In genomic region chr2:1823187-1824169, GRCh38 we compare ENCODE assay signal across 12 cellular contexts.
DNase-seq lines count a peak whose midpoint lies in the region; ATAC-seq and TF ChIP-seq lines count a peak whose summit lies in the region.
"Had no signal": no experiment of that assay in that cellular context is flagged by ENCODE, and none has a peak within 500 bp of the region (broad histone marks: within the 10 kb centered on the region; RNA-seq: fewer than 3 reads in every experiment).

No MANE protein-coding gene starts in this region.

- DNase-seq in DND-41 (peak; percentile 14), neuronal stem cell (ENCODE audit: low spot score) (no peak), AG08395 (ENCODE audit: low spot score) (no peak), left cardiac atrium (no peak), germinal center (ENCODE audit: low spot score) (no peak)
- DNase-seq in effector memory CD8-positive, alpha-beta T cell = no peak
- no peak for DNase-seq in activated T-helper 2 cell treated with anti-CD3 and anti-CD28 coated beads, Interferon-gamma antibody, Interleukin-2, Interleukin-4, amounts not matched to agents 10 μg/mL and 5 μg/mL and 100 μg/mL, durations not matched to agents 14 hours and 24 hours and 36 hours (ENCODE audit: low spot score)
- DNase-seq: activated CD4-positive, alpha-beta T cell treated with anti-CD3 and anti-CD28 coated beads for 1 hour; mesenchymal stem cell; NCI-H187 treated with DMSO at 0.1 percent for 48 hours; SW 1271 had no signal

- peak overlapping the region; percentile 90 for H3K18ac ChIP-seq in neuronal stem cell (ENCODE audit: low read length)

- no peak overlapping the region for H2AFZ ChIP-seq in DND-41 (ENCODE audit: low read depth, low read length)
- no peak overlapping the region for H2AFZ ChIP-seq in neuronal stem cell (ENCODE audit: low read length)

- no CpG with 5 or more reads among the region's 30 CpGs for WGBS in neuronal stem cell (ENCODE audit: extremely low coverage in 2 of 2, insufficient read length in 2 of 2, insufficient replicate concordance in 1 of 2), 2 donors

- H3K23ac ChIP-seq in neuronal stem cell (ENCODE audit: low read depth, low read length, poor library complexity) = no peak overlapping the region

- H3K4me2 ChIP-seq in DND-41 (ENCODE audit: insufficient read depth, low read length) = no peak overlapping the region
- H3K4me2 ChIP-seq in neuronal stem cell (ENCODE audit: insufficient read depth, low read length, poor library complexity, severe bottlenecking) = no peak overlapping the region

- no peak overlapping the region for H2BK120ac ChIP-seq in neuronal stem cell (ENCODE audit: low read depth, low read length)

- H4K8ac ChIP-seq in neuronal stem cell (ENCODE audit: low read depth, low read length) = no peak overlapping the region

- H3K9ac ChIP-seq in DND-41 (ENCODE audit: low read depth, low read length) (no peak overlapping the region), neuronal stem cell (ENCODE audit: low read depth, low read length, poor library complexity) (no peak overlapping the region)

- peak overlapping the region; percentile 95 for H2BK15ac ChIP-seq in neuronal stem cell (ENCODE audit: low read length)

- no peaks in the 10 kb centered on the region for H3K36me3 ChIP-seq in DND-41 (ENCODE audit: insufficient read depth, low read length)
- H3K36me3 ChIP-seq in KOPT-K1 (ENCODE audit: insufficient read depth, low read length) = no peaks in the 10 kb centered on the region
- no peaks in the 10 kb centered on the region for H3K36me3 ChIP-seq in neuronal stem cell (replicated peaks in 1 of 2; ENCODE audit: control insufficient read depth in 2 of 2, insufficient read depth in 2 of 2, low read length in 2 of 2)

- H3K4me1 ChIP-seq in DND-41 (ENCODE audit: insufficient read depth, low read length) (no peaks in the 10 kb centered on the region), neuronal stem cell (ENCODE audit: control insufficient read depth in 2 of 2, insufficient read depth in 1 of 2, low read depth in 1 of 2, low read length in 2 of 2) (peaks cover 0 to 7% of the 10 kb centered on the region in 2 donors)

- ATAC-seq in DND-41 (ENCODE audit: insufficient read depth, low read depth) (peak; percentile 58), left cardiac atrium (no peak)
- peak; percentile 37 for ATAC-seq in effector memory CD8-positive, alpha-beta T cell (replicated peaks)

- H3K27ac Mint-ChIP-seq in effector memory CD8-positive, alpha-beta T cell = no peak overlapping the region
- H3K27ac Mint-ChIP-seq in activated T-helper 2 cell treated with anti-CD3 and anti-CD28 coated beads, Interferon-gamma antibody, Interleukin-2, Interleukin-4, amounts not matched to agents 10 μg/mL and 5 μg/mL and 100 μg/mL, durations not matched to agents 14 hours and 24 hours and 36 hours = no peak overlapping the region

- peaks cover 0 to 11% of the 10 kb centered on the region in 2 donors for H3K27me3 Mint-ChIP-seq in effector memory CD8-positive, alpha-beta T cell
- H3K27me3 Mint-ChIP-seq in activated T-helper 2 cell treated with anti-CD3 and anti-CD28 coated beads, Interferon-gamma antibody, Interleukin-2, Interleukin-4, amounts not matched to agents 10 μg/mL and 5 μg/mL and 100 μg/mL, durations not matched to agents 14 hours and 24 hours and 36 hours (ENCODE audit: low read depth) = no peaks in the 10 kb centered on the region

- H2AK5ac ChIP-seq in neuronal stem cell (ENCODE audit: low read depth, low read length) = peak overlapping the region; percentile 82

- H3K9me3 Mint-ChIP-seq in effector memory CD8-positive, alpha-beta T cell = no peaks in the 10 kb centered on the region
- no peaks in the 10 kb centered on the region for H3K9me3 Mint-ChIP-seq in activated T-helper 2 cell treated with anti-CD3 and anti-CD28 coated beads, Interferon-gamma antibody, Interleukin-2, Interleukin-4, amounts not matched to agents 10 μg/mL and 5 μg/mL and 100 μg/mL, durations not matched to agents 14 hours and 24 hours and 36 hours

- no peaks in the 10 kb centered on the region for H3K79me1 ChIP-seq in neuronal stem cell (ENCODE audit: low read depth, low read length)

- H3K27me3 ChIP-seq in DND-41 (ENCODE audit: insufficient read depth, low read length, poor library complexity) = peaks cover 7% of the 10 kb centered on the region
- H3K27me3 ChIP-seq in neuronal stem cell (ENCODE audit: control insufficient read depth in 3 of 3, insufficient read depth in 3 of 3, low read depth in 1 of 3, low read length in 3 of 3) = no peaks in the 10 kb centered on the region

- no peak overlapping the region for H4K91ac ChIP-seq in neuronal stem cell (ENCODE audit: low read depth, low read length, poor library complexity)

- no peaks in the 10 kb centered on the region for H3K9me3 ChIP-seq in DND-41 (ENCODE audit: insufficient read depth, low read length, severe bottlenecking)
- H3K9me3 ChIP-seq in KOPT-K1 (ENCODE audit: insufficient read depth, low read length, poor library complexity, severe bottlenecking) = no peaks in the 10 kb centered on the region
- peaks cover 0 to 2% of the 10 kb centered on the region in 2 donors for H3K9me3 ChIP-seq in neuronal stem cell (replicated peaks in 1 of 2; ENCODE audit: control insufficient read depth in 2 of 2, insufficient read depth in 1 of 2, low read depth in 1 of 2, low read length in 2 of 2)

- no peak overlapping the region for H2BK5ac ChIP-seq in neuronal stem cell (ENCODE audit: low read length)

- H3K4me3 Mint-ChIP-seq in effector memory CD8-positive, alpha-beta T cell = no peak overlapping the region
- no peak overlapping the region for H3K4me3 Mint-ChIP-seq in activated T-helper 2 cell treated with anti-CD3 and anti-CD28 coated beads, Interferon-gamma antibody, Interleukin-2, Interleukin-4, amounts not matched to agents 10 μg/mL and 5 μg/mL and 100 μg/mL, durations not matched to agents 14 hours and 24 hours and 36 hours (ENCODE audit: low read depth)

- peaks cover 3% of the 10 kb centered on the region for H3K36me3 Mint-ChIP-seq in effector memory CD8-positive, alpha-beta T cell (ENCODE audit: insufficient read depth)
- no peaks in the 10 kb centered on the region for H3K36me3 Mint-ChIP-seq in activated T-helper 2 cell treated with anti-CD3 and anti-CD28 coated beads, Interferon-gamma antibody, Interleukin-2, Interleukin-4, amounts not matched to agents 10 μg/mL and 5 μg/mL and 100 μg/mL, durations not matched to agents 14 hours and 24 hours and 36 hours (ENCODE audit: low read depth)

- H3K27ac ChIP-seq in DND-41 (ENCODE audit: low read length) (no peak overlapping the region), KOPT-K1 (ENCODE audit: low read depth, low read length, poor library complexity, severe bottlenecking) (peak overlapping the region; percentile 54), neuronal stem cell (replicated peaks; ENCODE audit: low read length) (no peak overlapping the region)

- H2BK12ac ChIP-seq in neuronal stem cell (ENCODE audit: low read length) = peak overlapping the region; percentile 59

- H3K4me3 ChIP-seq in DND-41 (ENCODE audit: low read depth in 1 of 2, low read length in 2 of 2) = no peak overlapping the region
- H3K4me3 ChIP-seq in neuronal stem cell (ENCODE audit: low read length in 2 of 2) = peak overlapping the region in 1 of 2 donors; percentile 18

- intact Hi-C loops in left cardiac atrium (cut with DNase I) = no loop called here
- intact Hi-C loops in activated T-helper 2 cell treated with anti-CD3 and anti-CD28 coated beads, Interferon-gamma antibody, Interleukin-2, Interleukin-4, amounts not matched to agents 10 μg/mL and 5 μg/mL and 100 μg/mL, durations not matched to agents 14 hours and 24 hours and 36 hours (cut with micrococcal nuclease) = no loop called here

- TF ChIP-seq CTCF in DND-41 (IDR thresholded peaks at IDR 0.05; ENCODE audit: borderline replicate concordance, extremely low read depth, low read length, poor library complexity, severe bottlenecking) = no peak

- H3K14ac ChIP-seq in neuronal stem cell (ENCODE audit: low read length) = no peak overlapping the region

- H4K20me1 ChIP-seq in DND-41 (ENCODE audit: insufficient read depth, low read length) = no peaks in the 10 kb centered on the region

- no peak overlapping the region for H3K4ac ChIP-seq in neuronal stem cell (ENCODE audit: low read length)

- H3K79me2 ChIP-seq in DND-41 (ENCODE audit: insufficient read depth, low read length) = no peaks in the 10 kb centered on the region

- H3K4me1 Mint-ChIP-seq in effector memory CD8-positive, alpha-beta T cell (ENCODE audit: low read depth in 2 of 2) = no peaks in the 10 kb centered on the region
- no peaks in the 10 kb centered on the region for H3K4me1 Mint-ChIP-seq in activated T-helper 2 cell treated with anti-CD3 and anti-CD28 coated beads, Interferon-gamma antibody, Interleukin-2, Interleukin-4, amounts not matched to agents 10 μg/mL and 5 μg/mL and 100 μg/mL, durations not matched to agents 14 hours and 24 hours and 36 hours (ENCODE audit: low read depth)

Comparison
In these comparisons a context has a peak if more than half of its experiments do, and no peak if none do; other contexts are left out.
1. ATAC-seq: peak in DND-41 (single experiment) and effector memory CD8-positive, alpha-beta T cell (single experiment); none in left cardiac atrium (0 of 2).